23 cellular contexts compared by ENCODE assay signal in the genomic region with DNA sequence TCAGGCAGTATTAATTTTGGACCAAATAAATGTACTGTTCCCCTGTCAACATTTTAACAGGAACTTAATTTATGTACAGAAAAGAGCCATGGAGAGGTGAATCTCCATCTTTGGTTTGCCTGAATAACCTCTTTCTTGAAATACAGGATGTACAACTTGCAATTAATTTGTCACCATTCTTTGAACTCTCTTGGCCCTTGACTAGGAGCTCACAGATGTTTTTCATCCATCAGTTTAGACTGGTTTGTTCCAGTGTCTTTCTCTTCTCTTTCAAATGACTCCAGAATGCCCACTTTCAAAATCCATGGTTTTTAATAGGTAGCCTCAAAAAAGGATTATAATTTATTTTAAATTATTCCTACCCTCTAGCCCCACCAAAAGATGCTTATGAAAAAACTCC. TPM values are rescaled to one million over a fixed set of nuclear protein-coding genes. Genes with fewer than 3 reads are reported as not detected.
"Had no signal": no experiment of that assay in that cellular context is flagged by ENCODE, and none has a peak within 500 bp of the region (broad histone marks: within the 10 kb centered on the region; RNA-seq: fewer than 3 reads in every experiment).

No MANE protein-coding gene starts in this region.

- H3K4me3 ChIP-seq: coronary artery, dorsolateral prefrontal cortex, esophagus muscularis mucosa, gastroesophageal sphincter, heart left ventricle, hepatocyte, left lung, lower lobe of right lung, mucosa of descending colon had no signal

- H3K27ac ChIP-seq: coronary artery, dorsolateral prefrontal cortex, esophagus muscularis mucosa, foreskin keratinocyte, gastroesophageal sphincter, heart left ventricle, hepatocyte, left lung, lower lobe of right lung had no signal

- H3K36me3 ChIP-seq: esophagus muscularis mucosa, gastroesophageal sphincter, heart left ventricle, left lung, lower lobe of right lung had no signal

- H3K4me2 ChIP-seq: hepatocyte had no signal

- DNase-seq: dermis blood vessel endothelial cell; dorsolateral prefrontal cortex; effector CD4-positive, alpha-beta T cell; effector memory CD4-positive, alpha-beta T cell; foreskin keratinocyte; heart left ventricle; hypothalamus; immature natural killer cell; islet precursor cell; kidney; kidney glomerular epithelial cell; left colon; left lung; left ventricle myocardium superior; lower lobe of right lung; mesenchymal stem cell; mucosa of descending colon; naive thymus-derived CD4-positive, alpha-beta T cell had no signal

- H3K4me1 ChIP-seq: left lung, lower lobe of right lung had no signal

- H3K27ac Mint-ChIP-seq: immature natural killer cell; mesothelial cell of epicardium; naive thymus-derived CD4-positive, alpha-beta T cell had no signal

- H3K9me3 ChIP-seq: esophagus muscularis mucosa, gastroesophageal sphincter, heart left ventricle, left lung, lower lobe of right lung, mucosa of descending colon had no signal

- ATAC-seq: foreskin keratinocyte; gastroesophageal sphincter; heart left ventricle; left colon; left lung; left ventricle myocardium superior; lower lobe of right lung; mucosa of descending colon; naive thymus-derived CD4-positive, alpha-beta T cell had no signal

- H3K36me3 Mint-ChIP-seq: mesothelial cell of epicardium had no signal

- H3K4me3 Mint-ChIP-seq: immature natural killer cell; mesothelial cell of epicardium; naive thymus-derived CD4-positive, alpha-beta T cell had no signal

- H3K9me3 Mint-ChIP-seq: immature natural killer cell; mesothelial cell of epicardium; naive thymus-derived CD4-positive, alpha-beta T cell had no signal

- H2AFZ ChIP-seq: hepatocyte had no signal

- H3K79me2 ChIP-seq: hepatocyte had no signal

- H3K4me1 Mint-ChIP-seq: immature natural killer cell had no signal

- H3K27me3 ChIP-seq: dorsolateral prefrontal cortex, esophagus muscularis mucosa, foreskin keratinocyte, gastroesophageal sphincter, heart left ventricle, hepatocyte, left lung had no signal

RNA-seq across cellular contexts. Expression of gene MAP3K7CL, which starts 5.0 kb away (rescaled TPM):
- total RNA-seq: hepatocyte had no signal
